In genomic region chr12:41264281-41264680, GRCh38 we compare ENCODE assay signal across 8 cellular contexts.
A peak's percentile ranks its signal among the peaks of the same experiment; 100 is the strongest.
DNase-seq lines count a peak whose midpoint lies in the region; ATAC-seq and TF ChIP-seq lines count a peak whose summit lies in the region.

No MANE protein-coding gene starts in this region.

- H3K27ac ChIP-seq in C4-2B (no peak overlapping the region), RWPE1 (no peak overlapping the region)

- POLR2A ChIA-PET in RWPE1 (lab: Yijun Ruan, JAX; ENCODE audit: low non-redundant PET), result no interaction called here

- no peaks in the 10 kb centered on the region for H3K4me1 Mint-ChIP-seq in activated T-helper 2 cell treated with anti-CD3 and anti-CD28 coated beads, Interferon-gamma antibody, Interleukin-2, Interleukin-4, amounts not matched to agents 10 μg/mL and 5 μg/mL and 100 μg/mL, durations not matched to agents 14 hours and 24 hours and 36 hours (ENCODE audit: low read depth)

- H3K27ac Mint-ChIP-seq in activated T-helper 2 cell treated with anti-CD3 and anti-CD28 coated beads, Interferon-gamma antibody, Interleukin-2, Interleukin-4, amounts not matched to agents 10 μg/mL and 5 μg/mL and 100 μg/mL, durations not matched to agents 14 hours and 24 hours and 36 hours, result no peak overlapping the region

- intact Hi-C loops in activated T-helper 2 cell treated with anti-CD3 and anti-CD28 coated beads, Interferon-gamma antibody, Interleukin-2, Interleukin-4, amounts not matched to agents 10 μg/mL and 5 μg/mL and 100 μg/mL, durations not matched to agents 14 hours and 24 hours and 36 hours (cut with micrococcal nuclease), result no loop called here

- H3K36me3 Mint-ChIP-seq in activated T-helper 2 cell treated with anti-CD3 and anti-CD28 coated beads, Interferon-gamma antibody, Interleukin-2, Interleukin-4, amounts not matched to agents 10 μg/mL and 5 μg/mL and 100 μg/mL, durations not matched to agents 14 hours and 24 hours and 36 hours (ENCODE audit: low read depth), result no peaks in the 10 kb centered on the region

- H3K27me3 Mint-ChIP-seq in activated T-helper 2 cell treated with anti-CD3 and anti-CD28 coated beads, Interferon-gamma antibody, Interleukin-2, Interleukin-4, amounts not matched to agents 10 μg/mL and 5 μg/mL and 100 μg/mL, durations not matched to agents 14 hours and 24 hours and 36 hours (ENCODE audit: low read depth), result no peaks in the 10 kb centered on the region

- ATAC-seq in HG02884 (IDR thresholded peaks at IDR 0.05; ENCODE audit: unreplicated experiment), result peak; percentile 55
- no peak for ATAC-seq in HG03108 (IDR thresholded peaks at IDR 0.05; ENCODE audit: unreplicated experiment)

- no peak overlapping the region for H3K4me3 Mint-ChIP-seq in activated T-helper 2 cell treated with anti-CD3 and anti-CD28 coated beads, Interferon-gamma antibody, Interleukin-2, Interleukin-4, amounts not matched to agents 10 μg/mL and 5 μg/mL and 100 μg/mL, durations not matched to agents 14 hours and 24 hours and 36 hours (ENCODE audit: low read depth)

- no peaks in the 10 kb centered on the region for H3K9me3 Mint-ChIP-seq in activated T-helper 2 cell treated with anti-CD3 and anti-CD28 coated beads, Interferon-gamma antibody, Interleukin-2, Interleukin-4, amounts not matched to agents 10 μg/mL and 5 μg/mL and 100 μg/mL, durations not matched to agents 14 hours and 24 hours and 36 hours

- peak; percentile 4 for DNase-seq in RWPE1 (ENCODE audit: low spot score)
- DNase-seq in iPS-NIHi11 (ENCODE audit: low spot score), result peak; percentile 10
- DNase-seq in HK-2 (ENCODE audit: unreplicated experiment), result no peak
- no peak for DNase-seq in HuH-7 (ENCODE audit: low spot score)
- DNase-seq in activated T-helper 2 cell treated with anti-CD3 and anti-CD28 coated beads, Interferon-gamma antibody, Interleukin-2, Interleukin-4, amounts not matched to agents 10 μg/mL and 5 μg/mL and 100 μg/mL, durations not matched to agents 14 hours and 24 hours and 36 hours (ENCODE audit: low spot score), result no peak

- TF ChIP-seq CTCF in C4-2B (conservative IDR thresholded peaks at IDR 0.05), result peak; percentile 79
- TF ChIP-seq CTCF in RWPE1 (conservative IDR thresholded peaks at IDR 0.05; ENCODE audit: low read depth), result peak; percentile 55

- CTCF ChIA-PET in RWPE1 (lab: Yijun Ruan, JAX), result interaction anchor here (0.6 to 1.2 kb wide), 8 partner anchors 13 to 1132 kb away, joined by 3 to 5 read pairs (median 3); no protein-coding TSS in a partner anchor

Comparison
In these comparisons a context has a peak if more than half of its experiments do, and no peak if none do; other contexts are left out.
1. DNase-seq: peak in RWPE1 (single experiment) and iPS-NIHi11 (single experiment); none in HK-2 (single experiment), HuH-7 (single experiment) and activated T-helper 2 cell treated with anti-CD3 and anti-CD28 coated beads, Interferon-gamma antibody, Interleukin-2, Interleukin-4, amounts not matched to agents 10 μg/mL and 5 μg/mL and 100 μg/mL, durations not matched to agents 14 hours and 24 hours and 36 hours (single experiment).